Comparison of ENCODE assay signal across 9 cellular contexts in genomic region chr2:27096748-27097297, GRCh38. TPM values are rescaled to one million over a fixed set of nuclear protein-coding genes. Genes with fewer than 3 reads are reported as not detected.
DNase-seq lines count a peak whose midpoint lies in the region; ATAC-seq, FAIRE-seq and TF ChIP-seq lines count a peak whose summit lies in the region.
"Had no signal": no experiment of that assay in that cellular context is flagged by ENCODE, and none has a peak within 500 bp of the region (broad histone marks: within the 10 kb centered on the region; RNA-seq: fewer than 3 reads in every experiment).

No MANE protein-coding gene starts in this region.

- TF ChIP-seq CTCF in OCI-LY3 (IDR thresholded peaks at IDR 0.05; ENCODE audit: low read depth, low read length) (no peak), D721Med (IDR thresholded peaks at IDR 0.05; ENCODE audit: insufficient read depth, missing control alignments) (no peak)

- H3K9me3 ChIP-seq in BLaER1: no peaks in the 10 kb centered on the region
- no peaks in the 10 kb centered on the region for H3K9me3 ChIP-seq in OCI-LY3 (ENCODE audit: insufficient read depth, low read length)
- H3K9me3 ChIP-seq: upper lobe of left lung had no signal

- no peak overlapping the region for H3K27ac ChIP-seq in BLaER1
- no peak overlapping the region for H3K27ac ChIP-seq in OCI-LY3 (ENCODE audit: low read length)

- H3K4me3 ChIP-seq in BLaER1 (no peak overlapping the region), OCI-LY3 (ENCODE audit: low read length) (no peak overlapping the region)

- peak; percentile 16 for ATAC-seq in left ventricle myocardium superior
- ATAC-seq in GM21737 (IDR thresholded peaks at IDR 0.05; ENCODE audit: unreplicated experiment): no peak

- peaks cover 36% of the 10 kb centered on the region for H3K4me1 ChIP-seq in BLaER1
- H3K4me1 ChIP-seq in OCI-LY3 (ENCODE audit: low read length): peaks cover 8% of the 10 kb centered on the region; the same call in 1 of the 2 replicates

- H3K79me2 ChIP-seq in OCI-LY3 (ENCODE audit: low read length): no peaks in the 10 kb centered on the region

- FAIRE-seq in D721Med (lab: Jason Lieb, UNC): no peak

- H3K9ac ChIP-seq in BLaER1 (no peak overlapping the region), OCI-LY3 (ENCODE audit: low read length) (no peak overlapping the region)

- intact Hi-C loops in left ventricle myocardium superior (cut with micrococcal nuclease): loop anchor here (10.0 kb wide), 2 partner anchors 88 to 188 kb away; partner anchors contain the start of gene TRIM54

- H3K27me3 ChIP-seq in BLaER1 (no peaks in the 10 kb centered on the region), OCI-LY3 (ENCODE audit: low read depth, low read length) (no peaks in the 10 kb centered on the region)
- H3K27me3 ChIP-seq: upper lobe of left lung had no signal

- H3K4me2 ChIP-seq in BLaER1 (peak overlapping the region; percentile 68), OCI-LY3 (ENCODE audit: low read length) (peak overlapping the region; percentile 96)

- no peaks in the 10 kb centered on the region; the same call in 1 of the 2 replicates for H3K36me3 ChIP-seq in BLaER1
- H3K36me3 ChIP-seq in OCI-LY3 (replicated peaks; ENCODE audit: low read depth, low read length): no peaks in the 10 kb centered on the region
- H3K36me3 ChIP-seq: upper lobe of left lung had no signal

- no peak overlapping the region; the same call in 1 of the 2 replicates for H2AFZ ChIP-seq in OCI-LY3 (ENCODE audit: low read depth, low read length)

- H4K20me1 ChIP-seq in BLaER1: no peaks in the 10 kb centered on the region
- H4K20me1 ChIP-seq in OCI-LY3 (ENCODE audit: insufficient read depth, low read length): no peaks in the 10 kb centered on the region

- DNase-seq in left ventricle myocardium superior: no peak
- no peak for DNase-seq in D721Med (ENCODE audit: insufficient read length, low spot score)
- no peak for DNase-seq in retina

RNA-seq across cellular contexts. Expression of gene KHK, which starts 10.3 kb away (rescaled TPM):
- total RNA-seq in left ventricle myocardium superior: 4.0 TPM

RNA-seq across cellular contexts. Expression of gene EMILIN1, which starts 18.4 kb away (rescaled TPM):
- total RNA-seq in left ventricle myocardium superior: 15.7 TPM

RNA-seq across cellular contexts. Expression of gene CGREF1, which starts 22.1 kb away (rescaled TPM):
- 0.87 TPM for total RNA-seq in left ventricle myocardium superior

RNA-seq across cellular contexts. Expression of gene OST4, which starts 25.4 kb away (rescaled TPM):
- total RNA-seq in left ventricle myocardium superior: 374 TPM

RNA-seq across cellular contexts. Expression of gene ABHD1, which starts 26.8 kb away (rescaled TPM):
- total RNA-seq in left ventricle myocardium superior: 2.0 TPM
- total RNA-seq: kidney epithelial cell, pulmonary artery endothelial cell had no signal
